1 cellular context compared by ENCODE assay signal in genomic region chr22:23533328-23533762, GRCh38.
TF ChIP-seq lines count a peak whose summit lies in the region.

No MANE protein-coding gene starts in this region.

TF ChIP-seq in K562, 482 proteins besides CTCF, POLR2A, EP300 and RAD21 (continued from another document):
- TF ChIP-seq ZBTB40 (IDR thresholded peaks at IDR 0.05) (0 out of 2 replicates have a peak, but pooled peaks have one; percentile 8), ZBTB40 (CRISPR knock-in tag; IDR thresholded peaks at IDR 0.05) (no peak), SRSF9 (IDR thresholded peaks at IDR 0.05; ENCODE audit: borderline replicate concordance, low read depth, low read length) (no peak), FOXK2 (conservative IDR thresholded peaks at IDR 0.05 in 1 of 2, IDR thresholded peaks at IDR 0.05 in 1 of 2; ENCODE audit: low read depth in 2 of 2) (no peak)
